In genomic region chr4:123449780-123450179, GRCh38 we compare ENCODE assay signal across 8 cellular contexts. TPM values are rescaled to one million over a fixed set of nuclear protein-coding genes. Genes with fewer than 3 reads are reported as not detected.
DNase-seq lines count a peak whose midpoint lies in the region; TF ChIP-seq lines count a peak whose summit lies in the region.

No MANE protein-coding gene starts in this region.

- H3K27me3 ChIP-seq in GM23248 (replicated peaks; ENCODE audit: insufficient read depth) = no peaks in the 10 kb centered on the region
- H3K27me3 ChIP-seq in fibroblast of lung (ENCODE audit: control insufficient read depth, insufficient read depth, low read length) = no peaks in the 10 kb centered on the region
- 0 out of 2 replicates have a peak, but pooled peaks cover 5% of the 10 kb centered on the region for H3K27me3 ChIP-seq in HAP-1 (ENCODE audit: low read depth)

- H3K9ac ChIP-seq in GM23248 = no peak overlapping the region
- no peak overlapping the region for H3K9ac ChIP-seq in fibroblast of lung (ENCODE audit: insufficient read depth, low read length)

- H3K4me3 ChIP-seq in GM23248 (no peak overlapping the region), fibroblast of lung (replicated peaks in 1 of 4; ENCODE audit: control extremely low read depth in 1 of 4, insufficient read depth in 1 of 4, low read depth in 3 of 4, low read length in 4 of 4) (no peak overlapping the region), HAP-1 (no peak overlapping the region)

- WGBS in GM23248 (ENCODE audit: low coverage in 1 of 2, low lambda C conversion rate in 2 of 2, missing lambda C conversion rate in 2 of 2), 2 experiments = 4 to 6% methylated on average over 1 of the region's 1 CpG

- H4K20me1 ChIP-seq in GM23248 (ENCODE audit: insufficient read depth) (no peaks in the 10 kb centered on the region), fibroblast of lung (ENCODE audit: control insufficient read depth, extremely low read depth, insufficient read depth, low read length) (no peaks in the 10 kb centered on the region)

- H3F3A ChIP-seq in GM23248 (ENCODE audit: insufficient read depth) = peaks cover 9% of the 10 kb centered on the region; the same call in 1 of the 2 replicates

- H3K9me3 ChIP-seq in GM23248 (ENCODE audit: low read depth) (no peaks in the 10 kb centered on the region), fibroblast of lung (ENCODE audit: control insufficient read depth, insufficient read depth, low read depth, low read length) (no peaks in the 10 kb centered on the region), HAP-1 (no peaks in the 10 kb centered on the region)

- H3K4me2 ChIP-seq in GM23248 (ENCODE audit: unreplicated experiment) (no peak overlapping the region), fibroblast of lung (ENCODE audit: extremely low read depth, insufficient read depth, low read length) (no peak overlapping the region)

- H3K4me1 ChIP-seq in GM23248 (ENCODE audit: insufficient read depth) (peaks cover 12% of the 10 kb centered on the region), fibroblast of lung (ENCODE audit: control insufficient read depth, extremely low read depth, insufficient read depth, low read length) (peaks cover 9% of the 10 kb centered on the region), HAP-1 (no peaks in the 10 kb centered on the region)

- no peaks in the 10 kb centered on the region for H3K79me2 ChIP-seq in GM23248 (ENCODE audit: insufficient read depth)
- no peaks in the 10 kb centered on the region for H3K79me2 ChIP-seq in fibroblast of lung (ENCODE audit: control insufficient read depth, insufficient read depth, low read length)

- in situ Hi-C loops in GM23248 (cut with MboI) (no loop called here), HAP-1 (cut with MboI; ENCODE audit: low sequenced_read_pairs) (no loop called here)

- H3K36me3 ChIP-seq in GM23248 (ENCODE audit: low read depth) (no peaks in the 10 kb centered on the region), fibroblast of lung (ENCODE audit: control insufficient read depth, insufficient read depth, low read length) (no peaks in the 10 kb centered on the region), HAP-1 (replicated peaks) (no peaks in the 10 kb centered on the region)

- DNase-seq in GM04503 (ENCODE audit: low read depth) = peak; percentile 11
- DNase-seq in GM23248 = peak; percentile 20
- peak; percentile 80 for DNase-seq in LHCN-M2 (ENCODE audit: low read depth)
- DNase-seq in fibroblast of lung (ENCODE audit: low read depth in 2 of 2) = peak; percentile 26 to 72
- no peak for DNase-seq in COLO668 (lab: John Stamatoyannopoulos, UW; ENCODE audit: unreplicated experiment)
- no peak for DNase-seq in HAP-1 (ENCODE audit: low spot score in 2 of 2)
- no peak for DNase-seq in activated T-cell treated with anti-CD3 and anti-CD28 coated beads for 4 hours
- no peak for DNase-seq in posterior cingulate gyrus

- intact Hi-C loops in posterior cingulate gyrus (cut with DNase I) = no loop called here

- H3K27ac ChIP-seq in GM23248 (no peak overlapping the region), fibroblast of lung (ENCODE audit: insufficient read depth, low read length) (no peak overlapping the region)

- TF ChIP-seq CTCF in fibroblast of lung (conservative IDR thresholded peaks at IDR 0.05 in 1 of 2, IDR thresholded peaks at IDR 0.05 in 1 of 2; ENCODE audit: low read depth in 1 of 2, low read length in 2 of 2) = no peak

- no peaks in the 10 kb centered on the region for H3K9me2 ChIP-seq in GM23248 (ENCODE audit: insufficient read depth)

- no peak overlapping the region for H2AFZ ChIP-seq in GM23248
- H2AFZ ChIP-seq in fibroblast of lung (ENCODE audit: low read length) = no peak overlapping the region

RNA-seq across cellular contexts. Expression of gene SPRY1, which starts 53.2 kb away (rescaled TPM):
- 1.3 and 6.4 TPM in 2 replicates for total RNA-seq in GM23248 (2014; rRNA removed; shearing (Covaris generic))
- 3.6 and 3.9 TPM in 2 replicates for polyA plus RNA-seq in GM23248 (2016; fragmentation: Nextera tagmentation; extraction: Ambion mirVana)
- 6.2 and 13.5 TPM in 2 replicates for total RNA-seq in LHCN-M2 (2014; rRNA removed)
- polyA plus RNA-seq in LHCN-M2 (2012) = 3.7 TPM
- 14.9 and 21.3 TPM in 2 replicates for total RNA-seq in fibroblast of lung
- polyA plus RNA-seq in fibroblast of lung = 15.3 and 23.9 TPM in 2 replicates
- polyA plus RNA-seq in fibroblast of lung (2012) = 21.2 and 41.6 TPM in 2 replicates
- 38.5 and 59.3 TPM in 2 replicates for polyA minus RNA-seq in fibroblast of lung (ENCODE audit: low replicate concordance)

Comparison
In these comparisons a context has a peak if more than half of its experiments do, and no peak if none do; other contexts are left out.
1. DNase-seq: peak in GM04503 (single experiment), GM23248 (single experiment), LHCN-M2 (single experiment) and fibroblast of lung (2 of 2); none in COLO668 (single experiment), HAP-1 (0 of 2), activated T-cell treated with anti-CD3 and anti-CD28 coated beads for 4 hours (single experiment) and posterior cingulate gyrus (0 of 10).